ENCODE assay signal across 1 cellular context in the genomic region with DNA sequence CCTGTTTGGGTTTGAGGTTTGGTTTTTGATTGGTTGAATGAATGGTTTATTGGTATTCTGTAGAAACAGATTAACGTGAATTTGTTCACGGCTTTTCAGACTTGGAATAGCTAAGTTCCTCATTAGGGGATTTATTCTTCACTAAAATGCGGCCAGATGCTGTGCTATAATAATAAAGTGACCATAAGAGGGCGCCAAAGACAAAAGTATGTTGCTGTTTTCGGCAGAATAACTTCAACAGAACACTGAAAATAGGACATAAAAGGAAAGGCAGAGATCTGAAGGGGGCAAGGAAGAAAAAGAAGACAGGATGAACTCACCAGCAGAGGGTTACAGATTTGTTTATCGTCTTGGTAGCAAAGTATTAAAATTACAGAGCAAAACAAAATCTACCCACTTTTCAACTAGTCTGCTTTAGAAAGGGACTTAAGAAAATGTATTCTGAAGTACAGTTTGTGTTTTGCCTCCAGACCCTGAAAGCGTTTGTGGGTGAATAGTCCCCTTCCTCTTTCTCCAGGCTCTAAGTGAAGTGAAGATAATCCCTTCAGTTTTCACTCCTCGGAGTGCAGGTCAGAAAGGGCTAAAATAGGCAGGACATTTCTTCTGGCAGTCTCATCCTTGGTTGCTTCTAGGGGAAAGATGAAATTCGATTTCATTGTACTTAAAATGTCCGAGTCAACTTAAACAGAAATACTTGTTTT.
TF ChIP-seq lines count a peak whose summit lies in the region.

No MANE protein-coding gene starts in this region.

TF ChIP-seq in GM23338, 12 proteins besides CTCF, POLR2A, EP300 and RAD21 (continued from another document):
- no peak for TF ChIP-seq ZNF462 (CRISPR knock-in tag; IDR thresholded peaks at IDR 0.05)
